19 cellular contexts compared by ENCODE assay signal in genomic region chr11:73167555-73167954, GRCh38. TPM values are rescaled to one million over a fixed set of nuclear protein-coding genes. Genes with fewer than 3 reads are reported as not detected.
"Had no signal": no experiment of that assay in that cellular context is flagged by ENCODE, and none has a peak within 500 bp of the region (broad histone marks: within the 10 kb centered on the region; RNA-seq: fewer than 3 reads in every experiment).

No MANE protein-coding gene starts in this region.

- H3K4me1 ChIP-seq: colonic mucosa had no signal

- H3K9me3 ChIP-seq: colonic mucosa, neutrophil had no signal

- H3K27ac ChIP-seq: colonic mucosa, neutrophil had no signal

- H3K4me3 ChIP-seq: colonic mucosa had no signal

- DNase-seq: activated CD4-positive, alpha-beta T cell treated with anti-CD3 and anti-CD28 coated beads for 48 hours; activated CD8-positive, alpha-beta T cell treated with anti-CD3 and anti-CD28 coated beads for 36 hours; activated effector memory CD4-positive, alpha-beta T cell treated with anti-CD3 and anti-CD28 coated beads, Interleukin-2, amount 50 U/mL, for 16 hours; activated T-cell treated with anti-CD3 and anti-CD28 coated beads, Interleukin-2, amount 50 U/mL, for 48 hours; amniotic stem cell; caudate nucleus; colonic mucosa; effector memory CD4-positive, alpha-beta T cell; mesenchymal stem cell; naive thymus-derived CD8-positive, alpha-beta T cell; retina; small intestine; stimulated activated CD4-positive, alpha-beta T cell treated with anti-CD3 and anti-CD28 coated beads, Interleukin-4, amount 100 ng/mL, for 4 hours; stimulated activated CD8-positive, alpha-beta memory T cell treated with anti-CD3 and anti-CD28 coated beads, Interleukin-4, amount 100 ng/mL, for 48 hours; stimulated activated naive CD8-positive, alpha-beta T cell treated with anti-CD3 and anti-CD28 coated beads, Interleukin-15, Interleukin-2, amounts not matched to agents 100 U/mL and 50 U/mL, for 24 hours had no signal

- ATAC-seq: activated CD8-positive, alpha-beta T cell treated with anti-CD3 and anti-CD28 coated beads for 36 hours; activated naive CD4-positive, alpha-beta T cell treated with anti-CD3 and anti-CD28 coated beads, Interleukin-2, amount 50 U/mL, for 72 hours; naive thymus-derived CD8-positive, alpha-beta T cell; stimulated activated naive CD8-positive, alpha-beta T cell treated with anti-CD3 and anti-CD28 coated beads, Interleukin-15, Interleukin-2, amounts not matched to agents 100 U/mL and 50 U/mL, for 24 hours; WTC11 had no signal

- H3K36me3 ChIP-seq: colonic mucosa, neutrophil had no signal

- H3K27me3 ChIP-seq: colonic mucosa, neutrophil had no signal

RNA-seq across cellular contexts. Expression of gene P2RY2, which starts 50.5 kb away (rescaled TPM):
- total RNA-seq: activated CD8-positive, alpha-beta T cell treated with anti-CD3 and anti-CD28 coated beads for 36 hours; activated naive CD4-positive, alpha-beta T cell treated with anti-CD3 and anti-CD28 coated beads, Interleukin-2, amount 50 U/mL, for 72 hours; frontal cortex; naive thymus-derived CD8-positive, alpha-beta T cell had no signal
- polyA plus RNA-seq: naive thymus-derived CD8-positive, alpha-beta T cell had no signal
